ENCODE assay signal across 23 cellular contexts in genomic region chr6:32558426-32559057, GRCh38. TPM values are rescaled to one million over a fixed set of nuclear protein-coding genes. Genes with fewer than 3 reads are reported as not detected.
A peak's percentile ranks its signal among the peaks of the same experiment; 100 is the strongest.
DNase-seq lines count a peak whose midpoint lies in the region; ATAC-seq and TF ChIP-seq lines count a peak whose summit lies in the region.
"Had no signal": no experiment of that assay in that cellular context is flagged by ENCODE, and none has a peak within 500 bp of the region (broad histone marks: within the 10 kb centered on the region; RNA-seq: fewer than 3 reads in every experiment).

No MANE protein-coding gene starts in this region.

- no peaks in the 10 kb centered on the region for H3K9me3 ChIP-seq in upper lobe of left lung
- H3K9me3 ChIP-seq: tibial artery had no signal

- ATAC-seq in activated T-cell treated with anti-CD3 and anti-CD28 coated beads, Interleukin-2, amount 50 U/mL, for 4 hours, result no peak
- ATAC-seq in upper lobe of left lung (ENCODE audit: low FRiP score in 2 of 2), result peak; percentile 34 to 85
- ATAC-seq in HG02870 (IDR thresholded peaks at IDR 0.05; ENCODE audit: unreplicated experiment), result no peak
- ATAC-seq: left cardiac atrium; natural killer cell treated with Interleukin-12 subunit alpha and Interleukin-12 subunit beta and Interleukin-15 and Interleukin-18, amount 100 ng/mL, for 72 hours; stimulated activated naive CD8-positive, alpha-beta T cell treated with anti-CD3 and anti-CD28 coated beads, Interleukin-15, Interleukin-2, amounts not matched to agents 100 U/mL and 50 U/mL, for 24 hours; T-cell had no signal

- TF ChIP-seq CTCF in LNCaP clone FGC (IDR thresholded peaks at IDR 0.05; ENCODE audit: control insufficient read depth, extremely low read depth, insufficient read depth), result 0 out of 2 replicates have a peak, but pooled peaks have one; percentile 33
- no peak for TF ChIP-seq CTCF in glutamatergic neuron (IDR thresholded peaks at IDR 0.05; ENCODE audit: partially characterized antibody, unreplicated experiment)
- TF ChIP-seq CTCF in upper lobe of left lung (IDR thresholded peaks at IDR 0.05), result no peak

- H3K4me3 ChIP-seq in LNCaP clone FGC (ENCODE audit: low read depth, low read length), result no peak overlapping the region
- no peak overlapping the region for H3K4me3 ChIP-seq in upper lobe of left lung
- H3K4me3 ChIP-seq: tibial artery had no signal

- whole genome bisulfite sequencing in upper lobe of left lung, 2 donors, result 22 to 61% methylated on average over 12 to 13 of the region's 13 CpGs

- no peak overlapping the region for H3K27ac Mint-ChIP-seq in glutamatergic neuron (ENCODE audit: unreplicated experiment)
- H3K27ac Mint-ChIP-seq: natural killer cell treated with Interleukin-12 subunit alpha and Interleukin-12 subunit beta and Interleukin-15 and Interleukin-18, amount 100 ng/mL, for 72 hours; T-cell had no signal

- H3K4me1 ChIP-seq in upper lobe of left lung, result no peaks in the 10 kb centered on the region
- H3K4me1 ChIP-seq: tibial artery had no signal

- DNase-seq in activated T-cell treated with anti-CD3 and anti-CD28 coated beads, Interleukin-2, amount 50 U/mL, for 4 hours, result no peak
- no peak for DNase-seq in activated T-cell treated with anti-CD3 and anti-CD28 coated beads for 4 hours
- DNase-seq in LNCaP clone FGC (ENCODE audit: low read depth), result no peak
- no peak for DNase-seq in glutamatergic neuron
- no peak for DNase-seq in upper lobe of left lung
- no peak for DNase-seq in hepatic stellate cell (ENCODE audit: low spot score)
- DNase-seq in NCI-H69 (lab: John Stamatoyannopoulos, UW), result no peak
- DNase-seq: activated CD4-positive, alpha-beta T cell treated with anti-CD3 and anti-CD28 coated beads, Interleukin-2, amount 50 U/mL, for 1 hour; activated CD8-positive, alpha-beta memory T cell treated with anti-CD3 and anti-CD28 coated beads, Interleukin-2, amount 50 U/mL, for 4 hours; HCEC 1CT; left cardiac atrium; midbrain; NCI-H146; NCI-H526; retina; SHP77 treated with DMSO at 0.1 percent for 48 hours; stimulated activated CD4-positive, alpha-beta T cell treated with anti-CD3 and anti-CD28 coated beads, Interleukin-2, amount 100 ng/mL, for 48 hours; stimulated activated naive CD8-positive, alpha-beta T cell treated with anti-CD3 and anti-CD28 coated beads, Interleukin-15, Interleukin-2, amounts not matched to agents 100 U/mL and 50 U/mL, for 24 hours; tibial artery had no signal

- no peak for TF ChIP-seq EP300 in upper lobe of left lung (IDR thresholded peaks at IDR 0.05)

- H3K27ac ChIP-seq in upper lobe of left lung, result no peak overlapping the region
- H3K27ac ChIP-seq: tibial artery had no signal

- H3K4me1 Mint-ChIP-seq in activated T-cell treated with anti-CD3 and anti-CD28 coated beads, Interleukin-2, amount 50 U/mL, for 4 hours (ENCODE audit: low read depth), result no peaks in the 10 kb centered on the region
- H3K4me1 Mint-ChIP-seq in glutamatergic neuron (ENCODE audit: low read depth, unreplicated experiment), result no peaks in the 10 kb centered on the region

- no peaks in the 10 kb centered on the region for H3K36me3 Mint-ChIP-seq in activated T-cell treated with anti-CD3 and anti-CD28 coated beads, Interleukin-2, amount 50 U/mL, for 4 hours (ENCODE audit: insufficient read depth)
- H3K36me3 Mint-ChIP-seq in glutamatergic neuron (ENCODE audit: unreplicated experiment), result no peaks in the 10 kb centered on the region
- H3K36me3 Mint-ChIP-seq: natural killer cell treated with Interleukin-12 subunit alpha and Interleukin-12 subunit beta and Interleukin-15 and Interleukin-18, amount 100 ng/mL, for 72 hours; T-cell had no signal

- peaks cover 3% of the 10 kb centered on the region for H3K27me3 Mint-ChIP-seq in activated T-cell treated with anti-CD3 and anti-CD28 coated beads, Interleukin-2, amount 50 U/mL, for 4 hours (ENCODE audit: low read depth)
- peaks cover 4% of the 10 kb centered on the region for H3K27me3 Mint-ChIP-seq in glutamatergic neuron (ENCODE audit: unreplicated experiment)

- no peaks in the 10 kb centered on the region for H3K36me3 ChIP-seq in upper lobe of left lung
- H3K36me3 ChIP-seq: tibial artery had no signal

- TF ChIP-seq POLR2A in upper lobe of left lung (IDR thresholded peaks at IDR 0.05), result no peak

- H3K27me3 ChIP-seq in upper lobe of left lung, result no peaks in the 10 kb centered on the region
- H3K27me3 ChIP-seq: tibial artery had no signal

- H3K4me3 Mint-ChIP-seq in activated T-cell treated with anti-CD3 and anti-CD28 coated beads, Interleukin-2, amount 50 U/mL, for 4 hours, result peak overlapping the region; percentile 45
- H3K4me3 Mint-ChIP-seq in glutamatergic neuron (ENCODE audit: unreplicated experiment), result peak overlapping the region; percentile 87
- H3K4me3 Mint-ChIP-seq: natural killer cell treated with Interleukin-12 subunit alpha and Interleukin-12 subunit beta and Interleukin-15 and Interleukin-18, amount 100 ng/mL, for 72 hours had no signal

- no peaks in the 10 kb centered on the region for H3K9me3 Mint-ChIP-seq in activated T-cell treated with anti-CD3 and anti-CD28 coated beads, Interleukin-2, amount 50 U/mL, for 4 hours
- H3K9me3 Mint-ChIP-seq in glutamatergic neuron (ENCODE audit: unreplicated experiment), result peaks cover 3% of the 10 kb centered on the region
- H3K9me3 Mint-ChIP-seq: natural killer cell treated with Interleukin-12 subunit alpha and Interleukin-12 subunit beta and Interleukin-15 and Interleukin-18, amount 100 ng/mL, for 72 hours; T-cell had no signal

RNA-seq across cellular contexts. Expression of gene HLA-DRB5, which starts 28.5 kb away (rescaled TPM):
- 1 to 10 TPM; 1.1 to 6.0 (median 2.5) TPM for total RNA-seq in activated T-cell treated with anti-CD3 and anti-CD28 coated beads, Interleukin-2, amount 50 U/mL, for 4 hours
- total RNA-seq in glutamatergic neuron (ENCODE audit: unreplicated experiment) (not detected), upper lobe of left lung (100 to 1,000 TPM in 3 of 6 donors, 10 to 100 TPM in 2, 1 to 10 TPM in 1; 7.3 to 329 (median 143) TPM)
- total RNA-seq: osteocyte had no signal

RNA-seq across cellular contexts. Expression of gene HLA-DRB1, which starts 31.1 kb away (rescaled TPM):
- total RNA-seq in activated T-cell treated with anti-CD3 and anti-CD28 coated beads, Interleukin-2, amount 50 U/mL, for 4 hours, result 10 to 100 TPM in 2 of 3 donors, 1 to 10 TPM in 1; 6.4 to 15.0 (median 11.3) TPM
- 0.34 TPM for total RNA-seq in glutamatergic neuron (ENCODE audit: unreplicated experiment)
- 1,000 to 10,000 TPM in 1 of 6 donors, 100 to 1,000 TPM in 5; 133 to 1,304 (median 370) TPM for total RNA-seq in upper lobe of left lung
- total RNA-seq: osteocyte had no signal

Comparison
In these comparisons a context has a peak if more than half of its experiments do, and no peak if none do; other contexts are left out.
1. ATAC-seq: peak in upper lobe of left lung (2 of 2); none in activated T-cell treated with anti-CD3 and anti-CD28 coated beads, Interleukin-2, amount 50 U/mL, for 4 hours (0 of 2) and HG02870 (single experiment).
2. RNA of gene HLA-DRB1, which starts 31.1 kb away (total RNA-seq): 133 to 1,304 TPM in upper lobe of left lung; 6.4 to 15.0 TPM in activated T-cell treated with anti-CD3 and anti-CD28 coated beads, Interleukin-2, amount 50 U/mL, for 4 hours and 0.34 TPM in glutamatergic neuron (single experiment); every median in the first group is over 4 times any median in the second.